In genomic region chr13:52862358-52863206, GRCh38 we compare ENCODE assay signal across 8 cellular contexts. TPM values are rescaled to one million over a fixed set of nuclear protein-coding genes. Genes with fewer than 3 reads are reported as not detected.
A peak's percentile ranks its signal among the peaks of the same experiment; 100 is the strongest.
DNase-seq lines count a peak whose midpoint lies in the region; ATAC-seq and TF ChIP-seq lines count a peak whose summit lies in the region.

No MANE protein-coding gene starts in this region.

- H3K27ac ChIP-seq in OCI-LY7 (ENCODE audit: low read depth, low read length, poor library complexity, severe bottlenecking) (no peak overlapping the region), foreskin keratinocyte (no peak overlapping the region), mesenchymal stem cell (ENCODE audit: low read length, poor library complexity, severe bottlenecking) (no peak overlapping the region)

- H3K4me2 ChIP-seq in OCI-LY7 (ENCODE audit: low read length), result no peak overlapping the region
- no peak overlapping the region for H3K4me2 ChIP-seq in mesenchymal stem cell (ENCODE audit: low read length, poor library complexity, severe bottlenecking)

- no peaks in the 10 kb centered on the region for H3K9me2 ChIP-seq in OCI-LY7 (ENCODE audit: insufficient read depth, low read length)

- BruUV-seq in OCI-LY7 (replicated peaks; lab: Mats Ljungman, UMichigan), result no TSS peak

- H4K20me1 ChIP-seq in OCI-LY7 (ENCODE audit: insufficient read depth, low read length), result no peaks in the 10 kb centered on the region

- ATAC-seq in foreskin keratinocyte (peak; percentile 35), GM18870 (IDR thresholded peaks at IDR 0.05; ENCODE audit: unreplicated experiment) (no peak)

- H3K27me3 ChIP-seq in foreskin keratinocyte (no peaks in the 10 kb centered on the region), mesenchymal stem cell (ENCODE audit: control insufficient read depth in 1 of 2, insufficient read depth in 1 of 2, low read length in 2 of 2) (peaks cover 0 to 9% of the 10 kb centered on the region in 2 experiments)

- H2BK12ac ChIP-seq in mesenchymal stem cell (ENCODE audit: low read length in 2 of 2), result no peak overlapping the region

- no peaks in the 10 kb centered on the region for H3K79me1 ChIP-seq in mesenchymal stem cell (replicated peaks; ENCODE audit: low read length, poor library complexity, severe bottlenecking)

- no peak overlapping the region for H2AFZ ChIP-seq in OCI-LY7 (ENCODE audit: low read length)
- H2AFZ ChIP-seq in mesenchymal stem cell (ENCODE audit: low read depth, low read length), result no peak overlapping the region

- H3K14ac ChIP-seq in mesenchymal stem cell (ENCODE audit: low read length in 2 of 2), result no peak overlapping the region

- no peak overlapping the region for H3K18ac ChIP-seq in mesenchymal stem cell (ENCODE audit: low read depth in 1 of 2, low read length in 2 of 2)

- no peak overlapping the region for H4K8ac ChIP-seq in mesenchymal stem cell (ENCODE audit: low read length)

- no peak overlapping the region for H2BK15ac ChIP-seq in mesenchymal stem cell (ENCODE audit: low read depth, poor library complexity, severe bottlenecking)

- TF ChIP-seq CTCF in AG10803 (conservative IDR thresholded peaks at IDR 0.05; ENCODE audit: low read length) (peak; percentile 46), GM12865 (IDR thresholded peaks at IDR 0.05; ENCODE audit: insufficient read depth, low read depth, low read length, missing control alignments) (peak; percentile 67), OCI-LY7 (conservative IDR thresholded peaks at IDR 0.05; ENCODE audit: low read length) (peak; percentile 91), foreskin keratinocyte (conservative IDR thresholded peaks at IDR 0.05) (peak; percentile 69)

- no peak overlapping the region for H3K4ac ChIP-seq in mesenchymal stem cell (ENCODE audit: low read depth in 1 of 2, low read length in 2 of 2)

- no peaks in the 10 kb centered on the region for H3K36me3 ChIP-seq in OCI-LY7 (ENCODE audit: insufficient read depth, low read length)
- H3K36me3 ChIP-seq in mesenchymal stem cell (ENCODE audit: control insufficient read depth in 1 of 2, insufficient read depth in 2 of 2, low read depth in 1 of 2, low read length in 2 of 2), result no peaks in the 10 kb centered on the region

- no peaks in the 10 kb centered on the region for H3K4me1 ChIP-seq in OCI-LY7 (ENCODE audit: insufficient read depth, low read length, poor library complexity, severe bottlenecking)
- no peaks in the 10 kb centered on the region for H3K4me1 ChIP-seq in foreskin keratinocyte
- no peaks in the 10 kb centered on the region for H3K4me1 ChIP-seq in mesenchymal stem cell (ENCODE audit: control insufficient read depth, insufficient read depth, low read depth, low read length)

- CTCF ChIA-PET in OCI-LY7 (lab: Charles Lee; ENCODE audit: unreplicated experiment), result interaction anchor here (1.6 kb wide), 1 partner anchor 106 kb away, joined by 5 read pairs; no protein-coding TSS in a partner anchor

- H3K4me3 ChIP-seq in AG10803 (ENCODE audit: low read length) (no peak overlapping the region), GM12865 (ENCODE audit: low read depth, low read length) (no peak overlapping the region), OCI-LY7 (ENCODE audit: low read depth, low read length, poor library complexity, severe bottlenecking) (no peak overlapping the region), mesenchymal stem cell (ENCODE audit: insufficient read depth in 1 of 2, low read depth in 1 of 2, low read length in 2 of 2) (no peak overlapping the region)

- H3K9me3 ChIP-seq in OCI-LY7 (ENCODE audit: low read length), result no peaks in the 10 kb centered on the region
- H3K9me3 ChIP-seq in mesenchymal stem cell (ENCODE audit: control insufficient read depth, low read length), result no peaks in the 10 kb centered on the region

- H3K79me2 ChIP-seq in OCI-LY7 (ENCODE audit: insufficient read depth, low read depth, low read length), result no peaks in the 10 kb centered on the region

- H2AK5ac ChIP-seq in mesenchymal stem cell (ENCODE audit: low read length, severe bottlenecking), result no peak overlapping the region

- H2BK120ac ChIP-seq in mesenchymal stem cell (ENCODE audit: low read depth, low read length), result no peak overlapping the region

- no peak overlapping the region for H3K23ac ChIP-seq in mesenchymal stem cell (ENCODE audit: low read length in 2 of 2)

- POLR2A ChIA-PET in OCI-LY7 (lab: Charles Lee), result no interaction called here

- no peak for DNase-seq in AG10803 (ENCODE audit: low read depth)
- peak; percentile 39 for DNase-seq in GM12865 (ENCODE audit: low read depth)
- peak; percentile 19 for DNase-seq in OCI-LY7 (ENCODE audit: low spot score)
- no peak for DNase-seq in foreskin keratinocyte
- no peak for DNase-seq in mesenchymal stem cell
- no peak for DNase-seq in OCI-M2 (lab: John Stamatoyannopoulos, UW; ENCODE audit: unreplicated experiment)
- no peak for DNase-seq in stimulated activated naive CD4-positive, alpha-beta T cell (lab: John Stamatoyannopoulos, UW)

- no peak overlapping the region for H4K91ac ChIP-seq in mesenchymal stem cell (ENCODE audit: low read length)

- intact Hi-C loops in OCI-LY7 (cut with micrococcal nuclease; ENCODE audit: unreplicated experiment), result no loop called here

- WGBS in mesenchymal stem cell, result 64% methylated on average over 2 of the region's 3 CpGs

- no peak overlapping the region for H2BK5ac ChIP-seq in mesenchymal stem cell (ENCODE audit: low read depth, low read length, poor library complexity, severe bottlenecking)

- no peak overlapping the region for H3K9ac ChIP-seq in mesenchymal stem cell (ENCODE audit: low read length)

RNA-seq across cellular contexts. Expression of gene PCDH8, which starts 14.1 kb away (rescaled TPM):
- not detected in 2 replicates for total RNA-seq in OCI-LY7 (2014; rRNA removed; shearing (Covaris generic))
- total RNA-seq in OCI-LY7 (2022), result not detected in 2 replicates
- total RNA-seq in foreskin keratinocyte, result not detected in 2 replicates
- not detected in 2 replicates for polyA plus RNA-seq in foreskin keratinocyte
- not detected for polyA plus RNA-seq in mesenchymal stem cell (2013, experiment 1 of 2)
- not detected for polyA plus RNA-seq in mesenchymal stem cell (2013, experiment 2 of 2)

Comparison
In these comparisons a context has a peak if more than half of its experiments do, and no peak if none do; other contexts are left out.
1. DNase-seq: peak in GM12865 (single experiment) and OCI-LY7 (single experiment); none in AG10803 (single experiment), foreskin keratinocyte (0 of 2), mesenchymal stem cell (single experiment), OCI-M2 (single experiment) and stimulated activated naive CD4-positive, alpha-beta T cell (0 of 6).
2. Peak in every context shown above with its lines, with median percentiles within 50 percentile points of each other: CTCF ChIP-seq.